Comparison of ENCODE assay signal across 10 cellular contexts in the genomic region with DNA sequence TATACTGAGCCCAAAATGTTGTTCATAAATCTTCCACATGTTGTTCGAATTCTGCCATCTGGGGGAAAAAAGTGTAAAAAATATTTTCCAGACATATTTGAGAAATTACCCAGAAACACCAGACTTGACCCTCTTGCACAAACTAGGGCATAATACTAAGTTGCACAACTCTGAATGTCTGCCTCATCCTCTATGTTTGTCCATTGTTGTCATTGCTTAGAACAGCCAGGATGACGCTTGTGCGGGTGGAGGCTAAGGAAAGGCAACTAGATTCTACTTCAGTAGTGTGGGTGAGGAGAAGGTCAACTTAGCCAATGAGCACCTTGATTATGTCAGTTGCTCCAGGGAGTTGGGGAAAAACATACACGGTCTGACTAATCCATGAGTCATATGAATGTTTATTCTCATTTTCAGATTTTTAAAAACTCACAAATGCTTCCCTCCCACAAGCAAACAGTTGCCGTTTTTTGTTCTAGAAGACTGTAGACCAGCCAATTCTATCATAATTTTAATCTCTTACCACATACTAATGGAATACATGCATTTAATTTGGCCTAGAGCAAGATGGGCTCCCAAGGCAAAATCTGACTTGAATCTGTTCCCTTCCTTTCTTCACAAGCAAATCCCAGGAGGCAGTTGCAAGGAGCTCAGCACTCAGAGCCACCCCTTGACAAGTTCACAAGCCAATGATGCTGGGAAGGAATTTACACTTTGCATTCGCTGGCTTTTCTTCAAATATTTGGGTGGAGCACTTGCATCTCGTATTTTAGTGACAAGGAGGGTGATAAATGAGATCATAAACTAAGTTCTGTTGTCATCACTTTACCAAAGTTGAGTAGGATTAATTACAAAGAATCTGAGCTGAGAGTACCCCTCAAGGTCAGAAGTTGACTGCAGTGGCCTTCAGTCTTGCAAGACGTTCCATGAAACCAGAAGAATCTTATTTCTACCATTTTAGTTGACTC.
DNase-seq lines count a peak whose midpoint lies in the region; ATAC-seq and TF ChIP-seq lines count a peak whose summit lies in the region.
"Had no signal": no experiment of that assay in that cellular context is flagged by ENCODE, and none has a peak within 500 bp of the region (broad histone marks: within the 10 kb centered on the region; RNA-seq: fewer than 3 reads in every experiment).

No MANE protein-coding gene starts in this region.

- no peaks in the 10 kb centered on the region for H3K27me3 Mint-ChIP-seq in MCF 10A (ENCODE audit: insufficient read depth, unreplicated experiment)
- H3K27me3 Mint-ChIP-seq in stimulated activated memory B cell treated with anti-CD40 and anti-IgM and Interleukin-4, amounts not matched to agents 10 μg/mL and 1 μg/mL and 100 μg/mL, for 72 hours, result peaks cover 46% of the 10 kb centered on the region

- CTCF ChIA-PET in MCF 10A (lab: Yijun Ruan, JAX), result interaction anchor here (1.2 kb wide), 1 partner anchor 44 kb away, joined by 5 read pairs; no protein-coding TSS in a partner anchor

- no peaks in the 10 kb centered on the region for H3K36me3 Mint-ChIP-seq in MCF 10A (ENCODE audit: insufficient read depth, unreplicated experiment)
- H3K36me3 Mint-ChIP-seq in stimulated activated memory B cell treated with anti-CD40 and anti-IgM and Interleukin-4, amounts not matched to agents 10 μg/mL and 1 μg/mL and 100 μg/mL, for 72 hours, result no peaks in the 10 kb centered on the region

- H3K4me3 Mint-ChIP-seq in MCF 10A (ENCODE audit: unreplicated experiment), result peak overlapping the region; percentile 33
- H3K4me3 Mint-ChIP-seq in stimulated activated memory B cell treated with anti-CD40 and anti-IgM and Interleukin-4, amounts not matched to agents 10 μg/mL and 1 μg/mL and 100 μg/mL, for 72 hours, result no peak overlapping the region

- H3K9me3 Mint-ChIP-seq in MCF 10A (ENCODE audit: unreplicated experiment), result no peaks in the 10 kb centered on the region
- H3K9me3 Mint-ChIP-seq in stimulated activated memory B cell treated with anti-CD40 and anti-IgM and Interleukin-4, amounts not matched to agents 10 μg/mL and 1 μg/mL and 100 μg/mL, for 72 hours, result no peaks in the 10 kb centered on the region

- H3K4me3 ChIP-seq in left lung (no peak overlapping the region), colonic mucosa (no peak overlapping the region)
- H3K4me3 ChIP-seq: testis had no signal

- DNase-seq in A172 (ENCODE audit: low spot score) (peak; percentile 99), HPDE6-E6E7 (ENCODE audit: extremely low spot score) (peak; percentile 97), MCF 10A (ENCODE audit: unreplicated experiment) (peak; percentile 99), left lung (peak in 1 of 2 donors; percentile 63), colonic mucosa (no peak), SKM-1 (lab: John Stamatoyannopoulos, UW; ENCODE audit: unreplicated experiment) (no peak)
- DNase-seq: activated effector memory CD4-positive, alpha-beta T cell treated with Interleukin-2 at 50 U/mL for 16 hours; testis had no signal

- POLR2A ChIA-PET in MCF 10A (lab: Yijun Ruan, JAX), result interaction anchor here (0.6 to 1.6 kb wide), 15 partner anchors 13 to 409 kb away, joined by 3 to 14 read pairs (median 4); no protein-coding TSS in a partner anchor

- H3K4me1 ChIP-seq in left lung (no peaks in the 10 kb centered on the region), colonic mucosa (no peaks in the 10 kb centered on the region)
- H3K4me1 ChIP-seq: testis had no signal

- H3K36me3 ChIP-seq in left lung, result no peaks in the 10 kb centered on the region
- H3K36me3 ChIP-seq in colonic mucosa, result no peaks in the 10 kb centered on the region

- H3K9me3 ChIP-seq in left lung (no peaks in the 10 kb centered on the region), colonic mucosa (no peaks in the 10 kb centered on the region)
- H3K9me3 ChIP-seq: testis had no signal

- ATAC-seq in left lung, result peak; percentile 94
- no peak for ATAC-seq in GM19395 (IDR thresholded peaks at IDR 0.05; ENCODE audit: unreplicated experiment)
- no peak for ATAC-seq in stimulated activated memory B cell treated with anti-CD40 and anti-IgM and Interleukin-4, amounts not matched to agents 10 μg/mL and 1 μg/mL and 100 μg/mL, for 72 hours

- H3K27me3 ChIP-seq in left lung (no peaks in the 10 kb centered on the region), colonic mucosa (no peaks in the 10 kb centered on the region)
- H3K27me3 ChIP-seq: testis had no signal

- H3K27ac Mint-ChIP-seq in MCF 10A (ENCODE audit: low read depth, unreplicated experiment), result peak overlapping the region; percentile 98
- no peak overlapping the region for H3K27ac Mint-ChIP-seq in stimulated activated memory B cell treated with anti-CD40 and anti-IgM and Interleukin-4, amounts not matched to agents 10 μg/mL and 1 μg/mL and 100 μg/mL, for 72 hours

- BruUV-seq in MCF 10A (replicated peaks; lab: Mats Ljungman, UMichigan), result TSS peak; percentile 88

- no peak for TF ChIP-seq CTCF in MCF 10A (IDR thresholded peaks at IDR 0.05; ENCODE audit: unreplicated experiment)
- TF ChIP-seq CTCF in left lung (IDR thresholded peaks at IDR 0.05), result no peak
- no peak for TF ChIP-seq CTCF in colonic mucosa (IDR thresholded peaks at IDR 0.05)

- intact Hi-C loops in MCF 10A (cut with micrococcal nuclease), result loop anchor here (1.0 to 2.0 kb wide), 2 partner anchors 172 to 314 kb away; no protein-coding TSS in a partner anchor
- intact Hi-C loops in left lung (cut with DNase I), result no loop called here
- intact Hi-C loops in colonic mucosa (cut with DNase I), result no loop called here

- H3K27ac ChIP-seq in left lung (peak overlapping the region; percentile 33 to 46), colonic mucosa (no peak overlapping the region)
- H3K27ac ChIP-seq: testis had no signal

- H3K9ac ChIP-seq in colonic mucosa (ENCODE audit: low read depth in 2 of 2, low read length in 2 of 2), result no peak overlapping the region

- peaks cover 20% of the 10 kb centered on the region for H3K4me1 Mint-ChIP-seq in MCF 10A (ENCODE audit: insufficient read depth, unreplicated experiment)
- no peaks in the 10 kb centered on the region for H3K4me1 Mint-ChIP-seq in stimulated activated memory B cell treated with anti-CD40 and anti-IgM and Interleukin-4, amounts not matched to agents 10 μg/mL and 1 μg/mL and 100 μg/mL, for 72 hours

Comparison
In these comparisons a context has a peak if more than half of its experiments do, and no peak if none do; other contexts are left out.
1. DNase-seq: peak in A172 (single experiment), HPDE6-E6E7 (single experiment) and MCF 10A (single experiment); none in colonic mucosa (single experiment) and SKM-1 (single experiment).